In the genomic region with DNA sequence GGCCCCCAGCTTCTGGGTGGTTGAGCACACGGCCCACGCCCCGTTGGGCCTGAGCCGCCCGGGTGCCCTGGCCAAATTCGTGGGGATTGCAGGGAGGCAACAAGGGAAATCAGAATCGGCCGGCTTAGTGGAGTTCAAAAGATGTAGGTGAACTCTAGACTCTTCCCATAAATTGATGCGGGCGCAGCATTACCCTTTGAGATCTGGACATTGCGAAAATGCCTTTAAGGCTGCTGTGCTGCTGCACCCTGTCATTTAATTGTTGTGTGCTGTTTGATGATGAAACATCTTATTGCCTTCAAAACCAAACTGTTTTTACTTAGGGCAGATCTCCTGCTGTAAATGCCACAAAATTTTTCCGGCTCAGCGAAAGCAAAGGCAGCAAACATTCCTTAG, we compare ENCODE assay signal across 8 cellular contexts. TPM values are rescaled to one million over a fixed set of nuclear protein-coding genes. Genes with fewer than 3 reads are reported as not detected.
A peak's percentile ranks its signal among the peaks of the same experiment; 100 is the strongest.
DNase-seq lines count a peak whose midpoint lies in the region; TF ChIP-seq lines count a peak whose summit lies in the region.

No MANE protein-coding gene starts in this region.

- H4K8ac ChIP-seq in mesenchymal stem cell (ENCODE audit: low read length) = peak overlapping the region; percentile 7

- intact Hi-C loops in MCF 10A (cut with micrococcal nuclease) = loop anchor here (2.0 kb wide), 1 partner anchor 43 kb away; the partner anchor contains the start of gene DKC1

- WGBS in mesenchymal stem cell = 12% methylated on average over 10 of the region's 13 CpGs

- no peaks in the 10 kb centered on the region for H3K27me3 Mint-ChIP-seq in MCF 10A (ENCODE audit: insufficient read depth, unreplicated experiment)

- H3K4me1 ChIP-seq in HUES6 (ENCODE audit: control insufficient read depth, insufficient read depth, low read length) (peaks cover 28% of the 10 kb centered on the region; the same call in 1 of the 2 replicates), mesenchymal stem cell (ENCODE audit: control insufficient read depth, insufficient read depth, low read depth, low read length) (peaks cover 3% of the 10 kb centered on the region)

- no peak overlapping the region; the same call in 1 of the 2 replicates for H3K27ac ChIP-seq in HUES6 (ENCODE audit: low read depth, low read length)
- H3K27ac ChIP-seq in mesenchymal stem cell (ENCODE audit: low read length, poor library complexity, severe bottlenecking) = peak overlapping the region; percentile 50

- BruUV-seq in MCF 10A (replicated peaks; lab: Mats Ljungman, UMichigan) = no TSS peak

- peak overlapping the region; percentile 86 for H3K4me2 ChIP-seq in mesenchymal stem cell (ENCODE audit: low read length, poor library complexity, severe bottlenecking)

- no peak overlapping the region for H3K18ac ChIP-seq in mesenchymal stem cell (ENCODE audit: low read depth in 1 of 2, low read length in 2 of 2)

- H3K9ac ChIP-seq in HUES6 (ENCODE audit: low read length) (peak overlapping the region; percentile 45), mesenchymal stem cell (ENCODE audit: low read length) (peak overlapping the region; percentile 79)

- peaks cover 10% of the 10 kb centered on the region for H3K9me3 Mint-ChIP-seq in MCF 10A (ENCODE audit: unreplicated experiment)

- H2BK12ac ChIP-seq in mesenchymal stem cell (ENCODE audit: low read length in 2 of 2) = no peak overlapping the region

- peaks cover 5% of the 10 kb centered on the region for H3K79me1 ChIP-seq in mesenchymal stem cell (replicated peaks; ENCODE audit: low read length, poor library complexity, severe bottlenecking)

- peak overlapping the region; percentile 80 for H3K4me3 Mint-ChIP-seq in MCF 10A (ENCODE audit: unreplicated experiment)

- no peak overlapping the region for H3K23ac ChIP-seq in mesenchymal stem cell (ENCODE audit: low read length in 2 of 2)

- H3K36me3 ChIP-seq in BJ (ENCODE audit: control insufficient read depth, insufficient read depth, low read length) (no peaks in the 10 kb centered on the region; the same call in 1 of the 2 replicates), HUES6 (ENCODE audit: control insufficient read depth, insufficient read depth, low read length) (no peaks in the 10 kb centered on the region), mesenchymal stem cell (ENCODE audit: control insufficient read depth in 1 of 2, insufficient read depth in 2 of 2, low read depth in 1 of 2, low read length in 2 of 2) (no peaks in the 10 kb centered on the region)

- no peak overlapping the region for H3K4ac ChIP-seq in mesenchymal stem cell (ENCODE audit: low read depth in 1 of 2, low read length in 2 of 2)

- H2BK15ac ChIP-seq in mesenchymal stem cell (ENCODE audit: low read depth, poor library complexity, severe bottlenecking) = no peak overlapping the region

- CTCF ChIA-PET in BJ (lab: Yijun Ruan, JAX) = no interaction called here
- CTCF ChIA-PET in MCF 10A (lab: Yijun Ruan, JAX) = interaction anchor here (0.6 to 1.4 kb wide), 3 partner anchors 17 to 41 kb away, joined by 3 to 5 read pairs (median 4); no protein-coding TSS in a partner anchor

- H3K36me3 Mint-ChIP-seq in MCF 10A (ENCODE audit: insufficient read depth, unreplicated experiment) = no peaks in the 10 kb centered on the region

- no peak for DNase-seq in BJ (ENCODE audit: low read depth)
- peak; percentile 55 for DNase-seq in MCF 10A (ENCODE audit: unreplicated experiment)
- DNase-seq in mesenchymal stem cell = no peak
- no peak for DNase-seq in DMS 273 treated with DMSO at 0.1 percent for 48 hours (lab: John Stamatoyannopoulos, UW)
- no peak for DNase-seq in stimulated activated naive CD4-positive, alpha-beta T cell treated with Interleukin-2 at 50 U/mL for 16 hours (lab: John Stamatoyannopoulos, UW)
- DNase-seq in stimulated activated CD4-positive, alpha-beta T cell treated with anti-CD3 and anti-CD28 coated beads, Interleukin-4, amount 100 ng/mL, for 24 hours = no peak
- no peak for DNase-seq in UCSD-AML1 (lab: John Stamatoyannopoulos, UW; ENCODE audit: unreplicated experiment)

- no peak overlapping the region for H2BK5ac ChIP-seq in mesenchymal stem cell (ENCODE audit: low read depth, low read length, poor library complexity, severe bottlenecking)

- H2AFZ ChIP-seq in mesenchymal stem cell (ENCODE audit: low read depth, low read length) = peak overlapping the region; percentile 23

- no peak overlapping the region for H2AK5ac ChIP-seq in mesenchymal stem cell (ENCODE audit: low read length, severe bottlenecking)

- no peak overlapping the region for H3K14ac ChIP-seq in mesenchymal stem cell (ENCODE audit: low read length in 2 of 2)

- H3K9me3 ChIP-seq in HUES6 (ENCODE audit: control insufficient read depth, insufficient read depth, low read depth, low read length) = peaks cover 30% of the 10 kb centered on the region
- H3K9me3 ChIP-seq in mesenchymal stem cell (ENCODE audit: control insufficient read depth, low read length) = peaks cover 10% of the 10 kb centered on the region

- peak overlapping the region; percentile 67 for H3K4me3 ChIP-seq in BJ (ENCODE audit: low read depth, low read length)
- peak overlapping the region; percentile 82 for H3K4me3 ChIP-seq in HUES6 (ENCODE audit: low read depth, low read length)
- H3K4me3 ChIP-seq in mesenchymal stem cell (ENCODE audit: insufficient read depth in 1 of 2, low read depth in 1 of 2, low read length in 2 of 2) = peak overlapping the region; percentile 37 to 78

- no peaks in the 10 kb centered on the region; the same call in 1 of the 2 replicates for H3K27me3 ChIP-seq in BJ (ENCODE audit: control insufficient read depth, insufficient read depth, low read length)
- peaks cover 15% of the 10 kb centered on the region; the same call in 1 of the 2 replicates for H3K27me3 ChIP-seq in HUES6 (ENCODE audit: control insufficient read depth, insufficient read depth, low read length)
- H3K27me3 ChIP-seq in mesenchymal stem cell (ENCODE audit: control insufficient read depth in 1 of 2, insufficient read depth in 1 of 2, low read length in 2 of 2) = no peaks in the 10 kb centered on the region

- H2BK120ac ChIP-seq in mesenchymal stem cell (ENCODE audit: low read depth, low read length) = no peak overlapping the region

- peak overlapping the region; percentile 85 for H3K27ac Mint-ChIP-seq in MCF 10A (ENCODE audit: low read depth, unreplicated experiment)

- peaks cover 6% of the 10 kb centered on the region for H3K4me1 Mint-ChIP-seq in MCF 10A (ENCODE audit: insufficient read depth, unreplicated experiment)

- POLR2A ChIA-PET in BJ (lab: Charles Lee) (no interaction called here), MCF 10A (lab: Yijun Ruan, JAX) (interaction anchor here (0.7 to 3.7 kb wide), 9 partner anchors 9 to 110 kb away, joined by 3 to 45 read pairs (median 4); partner anchors contain the start of gene DKC1)

- H4K91ac ChIP-seq in mesenchymal stem cell (ENCODE audit: low read length) = peak overlapping the region; percentile 27

- no peak for TF ChIP-seq CTCF in BJ (IDR thresholded peaks at IDR 0.05; ENCODE audit: insufficient read depth, low read depth, low read length)
- no peak for TF ChIP-seq CTCF in MCF 10A (IDR thresholded peaks at IDR 0.05; ENCODE audit: unreplicated experiment)

RNA-seq across cellular contexts. Expression of gene MPP1, which starts 0.4 kb away (rescaled TPM):
- 14.2 and 14.7 TPM in 2 replicates for polyA plus RNA-seq in BJ (2011; rRNA removed)
- 11.1 and 12.1 TPM in 2 replicates for polyA minus RNA-seq in BJ (2011; rRNA and poly(A)+ RNA removed)
- 11.8 and 12.7 TPM in 2 replicates for total RNA-seq in MCF 10A (2022)
- 24.8 TPM for polyA plus RNA-seq in mesenchymal stem cell (2013, experiment 1 of 2)
- polyA plus RNA-seq in mesenchymal stem cell (2013, experiment 2 of 2) = 26.0 TPM

RNA-seq across cellular contexts. Expression of gene SMIM9, which starts 28.8 kb away (rescaled TPM):
- not detected in 2 replicates for polyA plus RNA-seq in BJ (2011; rRNA removed)
- polyA minus RNA-seq in BJ (2011; rRNA and poly(A)+ RNA removed) = not detected in 2 replicates
- total RNA-seq in MCF 10A (2022) = not detected in 2 replicates
- polyA plus RNA-seq in mesenchymal stem cell (2013, experiment 1 of 2) = not detected
- polyA plus RNA-seq in mesenchymal stem cell (2013, experiment 2 of 2) = not detected

RNA-seq across cellular contexts. Expression of gene DKC1, which starts 43.0 kb away (rescaled TPM):
- 31.5 and 33.7 TPM in 2 replicates for polyA plus RNA-seq in BJ (2011; rRNA removed)
- polyA minus RNA-seq in BJ (2011; rRNA and poly(A)+ RNA removed) = 16.1 and 19.8 TPM in 2 replicates
- 149 and 196 TPM in 2 replicates for total RNA-seq in MCF 10A (2022)
- polyA plus RNA-seq in mesenchymal stem cell (2013, experiment 1 of 2) = 31.1 TPM
- 35.1 TPM for polyA plus RNA-seq in mesenchymal stem cell (2013, experiment 2 of 2)

RNA-seq across cellular contexts. Expression of gene GAB3, which starts 54.8 kb away (rescaled TPM):
- polyA plus RNA-seq in BJ (2011; rRNA removed) = 0.82 and 0.99 TPM in 2 replicates
- 0.62 and 1.5 TPM in 2 replicates for polyA minus RNA-seq in BJ (2011; rRNA and poly(A)+ RNA removed)
- total RNA-seq in MCF 10A (2022) = 2.0 and 2.1 TPM in 2 replicates
- 2.8 TPM for polyA plus RNA-seq in mesenchymal stem cell (2013, experiment 1 of 2)
- 2.4 TPM for polyA plus RNA-seq in mesenchymal stem cell (2013, experiment 2 of 2)
